9 cellular contexts compared by ENCODE assay signal in genomic region chr6:31952140-31952805, GRCh38. TPM values are rescaled to one million over a fixed set of nuclear protein-coding genes. Genes with fewer than 3 reads are reported as not detected.
A peak's percentile ranks its signal among the peaks of the same experiment; 100 is the strongest.
DNase-seq lines count a peak whose midpoint lies in the region; ATAC-seq, FAIRE-seq and TF ChIP-seq lines count a peak whose summit lies in the region.
"Had no signal": no experiment of that assay in that cellular context is flagged by ENCODE, and none has a peak within 500 bp of the region (broad histone marks: within the 10 kb centered on the region; RNA-seq: fewer than 3 reads in every experiment).

No MANE protein-coding gene starts in this region.

- H3K27me3 ChIP-seq in breast epithelium = no peaks in the 10 kb centered on the region

- H3K4me3 ChIP-seq in breast epithelium (no peak overlapping the region), kidney (ENCODE audit: low read length in 2 of 2) (no peak overlapping the region)

- FAIRE-seq in kidney (lab: Jason Lieb, UNC) = no peak
- FAIRE-seq: islet of Langerhans had no signal

- H3K9ac ChIP-seq in kidney (ENCODE audit: low read length in 2 of 2) = no peak overlapping the region

- H3K9me3 ChIP-seq in breast epithelium = no peaks in the 10 kb centered on the region
- no peaks in the 10 kb centered on the region for H3K9me3 ChIP-seq in kidney (ENCODE audit: control insufficient read depth in 1 of 2, low read length in 2 of 2)

- DNase-seq in AG20443 (ENCODE audit: low spot score) (peak; percentile 83), GM20000 (ENCODE audit: low spot score) (peak; percentile 47), RKO (ENCODE audit: low spot score) (peak; percentile 63), breast epithelium (ENCODE audit: low spot score in 2 of 2) (no peak), kidney (peak; percentile 82), NAMALWA (ENCODE audit: low spot score) (no peak)
- DNase-seq in stimulated activated naive CD4-positive, alpha-beta T cell treated with Interleukin-2 at 50 U/mL for 16 hours (lab: John Stamatoyannopoulos, UW) = peak; percentile 7

- peak; percentile 47 for TF ChIP-seq CTCF in GM20000 (IDR thresholded peaks at IDR 0.05; ENCODE audit: extremely low read depth, missing control alignments)
- TF ChIP-seq CTCF in breast epithelium (IDR thresholded peaks at IDR 0.05) = peak; percentile 47 to 70 (median 69)
- peak; percentile 74 for TF ChIP-seq CTCF in kidney (IDR thresholded peaks at IDR 0.05; ENCODE audit: borderline replicate concordance, extremely low read depth, insufficient read depth)

- H3K4me1 ChIP-seq in breast epithelium = no peaks in the 10 kb centered on the region
- no peaks in the 10 kb centered on the region for H3K4me1 ChIP-seq in kidney (ENCODE audit: control insufficient read depth in 1 of 2, insufficient read depth in 1 of 2, low read depth in 1 of 2, low read length in 2 of 2)

- no peak for TF ChIP-seq POLR2A in breast epithelium (IDR thresholded peaks at IDR 0.05)

- peak overlapping the region; percentile 8 to 61 for H3K27ac ChIP-seq in breast epithelium
- H3K27ac ChIP-seq in kidney (ENCODE audit: low read depth in 2 of 2, low read length in 2 of 2) = no peak overlapping the region

- intact Hi-C loops in breast epithelium (cut with DNase I; ENCODE audit: low total_unique reads) (loop anchor here (2.0 to 10.0 kb wide), 2 partner anchors 55 to 257 kb away; partner anchors contain the start of gene EHMT2), kidney (cut with DNase I) (no loop called here)

- ATAC-seq in HG03439 (IDR thresholded peaks at IDR 0.05; ENCODE audit: unreplicated experiment) = no peak

- H3K36me3 ChIP-seq in breast epithelium (no peaks in the 10 kb centered on the region), kidney (ENCODE audit: control insufficient read depth in 1 of 2, insufficient read depth in 2 of 2, low read length in 2 of 2) (peaks cover 34 to 35% of the 10 kb centered on the region in 2 donors)

RNA-seq across cellular contexts. Expression of gene CFB, which starts 6.4 kb away (rescaled TPM):
- total RNA-seq in breast epithelium (100 to 1,000 TPM in 2 of 3 donors, 10 to 100 TPM in 1; 36.3 to 177 (median 130) TPM), kidney (200 TPM)
- 154 TPM for polyA plus RNA-seq in kidney (ENCODE audit: insufficient read depth, low read depth, low replicate concordance)

RNA-seq across cellular contexts. Expression of gene NELFE, which starts 6.5 kb away (rescaled TPM):
- total RNA-seq in breast epithelium (10 to 100 TPM; 77.3 to 92.7 (median 90.1) TPM), kidney (62.0 TPM)
- 83.0 TPM for polyA plus RNA-seq in kidney (ENCODE audit: insufficient read depth, low read depth, low replicate concordance)

RNA-seq across cellular contexts. Expression of gene SKIC2, which starts 6.7 kb away (rescaled TPM):
- 10 to 100 TPM; 30.7 to 46.5 (median 43.9) TPM for total RNA-seq in breast epithelium
- 67.8 TPM for total RNA-seq in kidney
- polyA plus RNA-seq in kidney (ENCODE audit: insufficient read depth, low read depth, low replicate concordance) = 55.0 TPM

RNA-seq across cellular contexts. Expression of gene DXO, which starts 19.7 kb away (rescaled TPM):
- 10 to 100 TPM; 12.0 to 28.4 (median 22.0) TPM for total RNA-seq in breast epithelium
- total RNA-seq in kidney = 21.3 TPM
- polyA plus RNA-seq in kidney (ENCODE audit: insufficient read depth, low read depth, low replicate concordance) = 26.0 TPM

RNA-seq across cellular contexts. Expression of gene C2, which starts 24.8 kb away (rescaled TPM):
- 10 to 100 TPM; 10.2 to 54.2 (median 15.4) TPM for total RNA-seq in breast epithelium
- total RNA-seq in kidney = 38.7 TPM
- 84.0 TPM for polyA plus RNA-seq in kidney (ENCODE audit: insufficient read depth, low read depth, low replicate concordance)

Comparison
In these comparisons a context has a peak if more than half of its experiments do, and no peak if none do; other contexts are left out.
1. DNase-seq: peak in AG20443 (single experiment), GM20000 (single experiment), RKO (single experiment), kidney (single experiment) and stimulated activated naive CD4-positive, alpha-beta T cell treated with Interleukin-2 at 50 U/mL for 16 hours (single experiment); none in breast epithelium (0 of 2) and NAMALWA (single experiment).
2. H3K27ac ChIP-seq: peak in breast epithelium (2 of 2); none in kidney (0 of 2).
3. Peak in every context shown above with its lines, with median percentiles within 50 percentile points of each other: CTCF ChIP-seq.